ENCODE assay signal across 1 cellular context in the genomic region with DNA sequence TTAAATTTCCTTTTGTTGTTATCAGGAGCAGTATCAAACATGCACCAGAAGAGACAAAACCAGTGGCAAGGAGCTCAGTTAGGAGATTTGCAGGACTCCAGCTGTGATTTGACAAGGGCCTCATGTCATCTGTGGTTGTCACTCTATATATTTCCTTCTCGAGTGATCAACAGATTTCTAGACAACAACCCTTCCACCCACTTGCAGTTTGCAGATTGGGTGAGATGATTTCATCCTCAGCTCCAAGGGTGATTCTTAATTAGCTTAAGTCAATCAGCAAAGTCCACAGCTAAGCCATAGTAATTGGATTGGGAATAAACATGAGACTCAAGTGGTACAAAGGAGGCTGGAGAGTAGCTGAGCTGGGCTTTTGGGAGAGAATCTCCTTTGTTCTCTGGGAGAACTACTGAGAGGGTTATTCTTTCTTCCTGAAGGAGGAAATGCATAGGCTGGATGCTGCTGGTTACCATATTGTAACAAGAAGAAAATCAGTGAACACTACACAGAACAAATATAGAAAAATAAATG.
TF ChIP-seq lines count a peak whose summit lies in the region.

No MANE protein-coding gene starts in this region.

TF ChIP-seq in H1, 55 proteins besides CTCF, POLR2A, EP300 and RAD21:
- no peak for TF ChIP-seq SIX5 (IDR thresholded peaks at IDR 0.05; ENCODE audit: low read depth, low read length)
- no peak for TF ChIP-seq SUZ12 (IDR thresholded peaks at IDR 0.05; ENCODE audit: low read length)
- TF ChIP-seq POU5F1 (IDR thresholded peaks at IDR 0.05; ENCODE audit: low read depth, low read length), result no peak
- no peak for TF ChIP-seq CHD1 (IDR thresholded peaks at IDR 0.05; ENCODE audit: low read depth, low read length)
- no peak for TF ChIP-seq HDAC2 (IDR thresholded peaks at IDR 0.05; ENCODE audit: borderline replicate concordance in 1 of 2, low read depth in 2 of 2, low read length in 2 of 2)
- TF ChIP-seq CBX5 (IDR thresholded peaks at IDR 0.05; ENCODE audit: low read depth, low read length), result no peak
- no peak for TF ChIP-seq MAFK (IDR thresholded peaks at IDR 0.05; ENCODE audit: low read depth, low read length)
